ENCODE assay signal across 9 cellular contexts in genomic region chr3:82133070-82133606, GRCh38.
DNase-seq lines count a peak whose midpoint lies in the region; ATAC-seq lines count a peak whose summit lies in the region.
"Had no signal": no experiment of that assay in that cellular context is flagged by ENCODE, and none has a peak within 500 bp of the region (broad histone marks: within the 10 kb centered on the region; RNA-seq: fewer than 3 reads in every experiment).

No MANE protein-coding gene starts in this region.

- no peak overlapping the region for H3K4me2 ChIP-seq in trophoblast cell (ENCODE audit: low read length)

- H3K27ac Mint-ChIP-seq in activated T-cell treated with anti-CD3 and anti-CD28 coated beads, Interleukin-2, amount 50 U/mL, for 72 hours, result no peak overlapping the region
- H3K27ac Mint-ChIP-seq: activated naive CD8-positive, alpha-beta T cell had no signal

- H3K4me3 Mint-ChIP-seq in activated T-cell treated with anti-CD3 and anti-CD28 coated beads, Interleukin-2, amount 50 U/mL, for 72 hours, result no peak overlapping the region
- H3K4me3 Mint-ChIP-seq: activated naive CD8-positive, alpha-beta T cell had no signal

- H3K27me3 Mint-ChIP-seq in activated T-cell treated with anti-CD3 and anti-CD28 coated beads, Interleukin-2, amount 50 U/mL, for 72 hours (ENCODE audit: low read depth), result peaks cover 4% of the 10 kb centered on the region

- H3K23ac ChIP-seq in trophoblast cell (ENCODE audit: low read length), result no peak overlapping the region

- H2AFZ ChIP-seq in trophoblast cell (ENCODE audit: insufficient read depth, low read length, poor library complexity), result no peak overlapping the region

- H3K4me1 ChIP-seq in trophoblast cell (ENCODE audit: control insufficient read depth in 1 of 2, insufficient read depth in 2 of 2, low read length in 2 of 2), result no peaks in the 10 kb centered on the region

- no CpG with 5 or more reads among the region's 5 CpGs for WGBS in trophoblast cell (ENCODE audit: extremely low coverage, insufficient coverage, insufficient read length)

- H4K12ac ChIP-seq in trophoblast cell (ENCODE audit: low read depth, low read length), result no peak overlapping the region

- H2BK12ac ChIP-seq in trophoblast cell (ENCODE audit: low read length), result no peak overlapping the region

- no peak overlapping the region for H3K4ac ChIP-seq in trophoblast cell (ENCODE audit: low read depth, low read length)

- H3K9me3 ChIP-seq in trophoblast cell (ENCODE audit: insufficient read depth, low read depth, low read length), result no peaks in the 10 kb centered on the region

- no peak overlapping the region for H2AK5ac ChIP-seq in trophoblast cell (ENCODE audit: low read length)

- no peak overlapping the region for H3K14ac ChIP-seq in trophoblast cell (ENCODE audit: low read length)

- no peak overlapping the region for H2BK5ac ChIP-seq in trophoblast cell (ENCODE audit: low read depth, low read length, poor library complexity)

- no peaks in the 10 kb centered on the region for H3K36me3 Mint-ChIP-seq in activated T-cell treated with anti-CD3 and anti-CD28 coated beads, Interleukin-2, amount 50 U/mL, for 72 hours (ENCODE audit: insufficient read depth in 2 of 2)
- H3K36me3 Mint-ChIP-seq: activated naive CD8-positive, alpha-beta T cell had no signal

- no peaks in the 10 kb centered on the region for H3K79me2 ChIP-seq in trophoblast cell (ENCODE audit: control insufficient read depth, insufficient read depth, low read length, poor library complexity)

- H3K27me3 ChIP-seq in trophoblast cell (ENCODE audit: insufficient read depth, low read length), result no peaks in the 10 kb centered on the region

- no peak overlapping the region for H4K8ac ChIP-seq in trophoblast cell (ENCODE audit: low read depth, low read length)

- H4K91ac ChIP-seq in trophoblast cell (ENCODE audit: low read depth, low read length), result no peak overlapping the region

- no peak overlapping the region for H3K4me3 ChIP-seq in trophoblast cell (ENCODE audit: low read depth, low read length)

- H3K9ac ChIP-seq in trophoblast cell (ENCODE audit: low read length), result no peak overlapping the region

- no peaks in the 10 kb centered on the region for H3K4me1 Mint-ChIP-seq in activated T-cell treated with anti-CD3 and anti-CD28 coated beads, Interleukin-2, amount 50 U/mL, for 72 hours (ENCODE audit: low read depth)

- H3K9me3 Mint-ChIP-seq in activated T-cell treated with anti-CD3 and anti-CD28 coated beads, Interleukin-2, amount 50 U/mL, for 72 hours, result no peaks in the 10 kb centered on the region

- peak; percentile 78 for ATAC-seq in GM19324 (IDR thresholded peaks at IDR 0.05; ENCODE audit: low FRiP score, unreplicated experiment)
- ATAC-seq in HG03159 (IDR thresholded peaks at IDR 0.05; ENCODE audit: unreplicated experiment), result peak; percentile 88
- no peak for ATAC-seq in activated T-cell treated with anti-CD3 and anti-CD28 coated beads, Interleukin-2, amount 50 U/mL, for 72 hours (replicated peaks in 1 of 2)

- no peaks in the 10 kb centered on the region for H3K79me1 ChIP-seq in trophoblast cell (ENCODE audit: low read length)

- no peak overlapping the region for H2BK120ac ChIP-seq in trophoblast cell (ENCODE audit: insufficient read depth, low read length, poor library complexity)

- H3K18ac ChIP-seq in trophoblast cell (ENCODE audit: low read length), result no peak overlapping the region

- H3K27ac ChIP-seq in trophoblast cell (ENCODE audit: low read depth, low read length), result no peak overlapping the region

- no peaks in the 10 kb centered on the region for H3K36me3 ChIP-seq in trophoblast cell (ENCODE audit: control insufficient read depth in 1 of 2, insufficient read depth in 2 of 2, low read length in 2 of 2)

- peak; percentile 68 for DNase-seq in DMS 273 (lab: John Stamatoyannopoulos, UW; ENCODE audit: unreplicated experiment)
- DNase-seq in NOMO-1 treated with DMSO at 0.1 percent for 48 hours (lab: John Stamatoyannopoulos, UW; ENCODE audit: unreplicated experiment), result peak; percentile 45
- peak; percentile 18 to 25 for DNase-seq in activated T-cell treated with anti-CD3 and anti-CD28 coated beads, Interleukin-2, amount 50 U/mL, for 72 hours
- DNase-seq in glomerular visceral epithelial cell (ENCODE audit: extremely low spot score), result peak; percentile 58
- peak; percentile 41 to 75 for DNase-seq in trophoblast cell
- no peak for DNase-seq in NCI-H774 (lab: John Stamatoyannopoulos, UW)

Comparison
In these comparisons a context has a peak if more than half of its experiments do, and no peak if none do; other contexts are left out.
1. ATAC-seq: peak in GM19324 (single experiment) and HG03159 (single experiment); none in activated T-cell treated with anti-CD3 and anti-CD28 coated beads, Interleukin-2, amount 50 U/mL, for 72 hours (0 of 2).